ENCODE assay signal across 19 cellular contexts in the genomic region with DNA sequence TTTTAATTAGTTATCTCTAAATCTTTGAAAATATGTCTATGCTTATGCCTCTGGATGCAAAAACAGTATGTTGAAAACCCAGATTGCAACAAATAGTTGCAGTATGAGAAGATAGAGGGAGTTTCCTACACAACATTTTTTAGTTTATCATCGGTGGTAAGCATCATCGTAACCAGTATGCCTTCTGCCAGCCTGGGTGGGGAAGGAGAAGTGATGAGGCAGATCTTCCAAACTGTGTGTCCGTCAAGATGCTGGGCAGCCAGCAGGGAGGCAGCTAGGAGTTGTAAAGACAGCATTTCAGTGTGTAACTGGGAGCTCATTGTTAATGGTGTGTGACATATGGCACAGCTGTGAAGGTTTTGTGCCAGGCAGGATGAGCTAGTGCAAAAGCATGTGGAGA.
"Had no signal": no experiment of that assay in that cellular context is flagged by ENCODE, and none has a peak within 500 bp of the region (broad histone marks: within the 10 kb centered on the region; RNA-seq: fewer than 3 reads in every experiment).

No MANE protein-coding gene starts in this region.

- H3K36me3 Mint-ChIP-seq: activated naive CD8-positive, alpha-beta T cell treated with anti-CD3 and anti-CD28 coated beads for 36 hours; memory B cell; naive thymus-derived CD4-positive, alpha-beta T cell; stimulated activated memory B cell treated with anti-CD40 and anti-IgM and Interleukin-4, amounts not matched to agents 10 μg/mL and 1 μg/mL and 100 μg/mL, for 72 hours had no signal

- ATAC-seq: activated CD8-positive, alpha-beta T cell treated with anti-CD3 and anti-CD28 coated beads, Interleukin-2, amount 10 ng/mL, durations not matched to agents 7 days and 5 days; gastrocnemius medialis; left lung; mucosa of descending colon; naive thymus-derived CD4-positive, alpha-beta T cell; stimulated activated memory B cell treated with anti-CD40 and anti-IgM and Interleukin-4, amounts not matched to agents 10 μg/mL and 1 μg/mL and 100 μg/mL, for 72 hours had no signal

- H3K27me3 ChIP-seq: brain microvascular endothelial cell, gastrocnemius medialis, left lung had no signal

- DNase-seq: activated B cell treated with CpG ODN at 0.5 μM for 24 hours; activated CD4-positive, alpha-beta T cell treated with anti-CD3 and anti-CD28 coated beads, Interleukin-2, amount 10 ng/mL, durations not matched to agents 24 days and 14 days; activated CD8-positive, alpha-beta memory T cell treated with anti-CD3 and anti-CD28 coated beads, Interleukin-2, amount 50 U/mL, for 4 hours; activated CD8-positive, alpha-beta T cell treated with anti-CD3 and anti-CD28 coated beads, Interleukin-2, amount 10 ng/mL, durations not matched to agents 7 days and 5 days; activated naive CD8-positive, alpha-beta T cell treated with anti-CD3 and anti-CD28 coated beads for 36 hours; brain microvascular endothelial cell; cortex of kidney; effector CD8-positive, alpha-beta T cell; gastrocnemius medialis; left lung; mucosa of descending colon; naive thymus-derived CD4-positive, alpha-beta T cell; stimulated activated CD4-positive, alpha-beta T cell treated with anti-CD3 and anti-CD28 coated beads, Interleukin-12 subunit alpha, Interleukin-12 subunit beta, amount 100 ng/mL, for 4 hours had no signal

- H3K27me3 Mint-ChIP-seq: activated B cell treated with CpG ODN at 0.5 μM for 24 hours; activated CD4-positive, alpha-beta T cell treated with anti-CD3 and anti-CD28 coated beads, Interleukin-2, amount 10 ng/mL, durations not matched to agents 24 days and 14 days; activated naive CD8-positive, alpha-beta T cell treated with anti-CD3 and anti-CD28 coated beads for 36 hours; central memory CD8-positive, alpha-beta T cell; memory B cell; stimulated activated memory B cell treated with anti-CD40 and anti-IgM and Interleukin-4, amounts not matched to agents 10 μg/mL and 1 μg/mL and 100 μg/mL, for 72 hours had no signal

- H3K9me3 Mint-ChIP-seq: activated CD4-positive, alpha-beta T cell treated with anti-CD3 and anti-CD28 coated beads, Interleukin-2, amount 10 ng/mL, durations not matched to agents 24 days and 14 days; activated naive CD8-positive, alpha-beta T cell treated with anti-CD3 and anti-CD28 coated beads for 36 hours; stimulated activated memory B cell treated with anti-CD40 and anti-IgM and Interleukin-4, amounts not matched to agents 10 μg/mL and 1 μg/mL and 100 μg/mL, for 72 hours had no signal

- H3K4me1 ChIP-seq: gastrocnemius medialis, left lung, parathyroid adenoma had no signal

- H3K79me2 ChIP-seq: parathyroid adenoma had no signal

- H3K27ac Mint-ChIP-seq: activated B cell treated with CpG ODN at 0.5 μM for 24 hours; activated CD4-positive, alpha-beta T cell treated with anti-CD3 and anti-CD28 coated beads, Interleukin-2, amount 10 ng/mL, durations not matched to agents 24 days and 14 days; activated CD8-positive, alpha-beta T cell treated with anti-CD3 and anti-CD28 coated beads, Interleukin-2, amount 10 ng/mL, durations not matched to agents 7 days and 5 days; activated naive CD8-positive, alpha-beta T cell treated with anti-CD3 and anti-CD28 coated beads for 36 hours; memory B cell; naive thymus-derived CD4-positive, alpha-beta T cell; stimulated activated memory B cell treated with anti-CD40 and anti-IgM and Interleukin-4, amounts not matched to agents 10 μg/mL and 1 μg/mL and 100 μg/mL, for 72 hours had no signal

- H3K4me1 Mint-ChIP-seq: activated B cell treated with CpG ODN at 0.5 μM for 24 hours; activated CD4-positive, alpha-beta T cell treated with anti-CD3 and anti-CD28 coated beads, Interleukin-2, amount 10 ng/mL, durations not matched to agents 24 days and 14 days; activated naive CD8-positive, alpha-beta T cell treated with anti-CD3 and anti-CD28 coated beads for 36 hours; central memory CD8-positive, alpha-beta T cell; memory B cell; naive thymus-derived CD4-positive, alpha-beta T cell; stimulated activated memory B cell treated with anti-CD40 and anti-IgM and Interleukin-4, amounts not matched to agents 10 μg/mL and 1 μg/mL and 100 μg/mL, for 72 hours had no signal

- H3K27ac ChIP-seq: brain microvascular endothelial cell, gastrocnemius medialis, left lung, parathyroid adenoma had no signal

- H3K4me3 Mint-ChIP-seq: activated B cell treated with CpG ODN at 0.5 μM for 24 hours; activated CD4-positive, alpha-beta T cell treated with anti-CD3 and anti-CD28 coated beads, Interleukin-2, amount 10 ng/mL, durations not matched to agents 24 days and 14 days; activated CD8-positive, alpha-beta T cell treated with anti-CD3 and anti-CD28 coated beads, Interleukin-2, amount 10 ng/mL, durations not matched to agents 7 days and 5 days; activated naive CD8-positive, alpha-beta T cell treated with anti-CD3 and anti-CD28 coated beads for 36 hours; central memory CD8-positive, alpha-beta T cell; memory B cell; naive thymus-derived CD4-positive, alpha-beta T cell; stimulated activated memory B cell treated with anti-CD40 and anti-IgM and Interleukin-4, amounts not matched to agents 10 μg/mL and 1 μg/mL and 100 μg/mL, for 72 hours had no signal

- H3K9me3 ChIP-seq: gastrocnemius medialis, left lung, mucosa of descending colon had no signal

- H2AFZ ChIP-seq: parathyroid adenoma had no signal

- FAIRE-seq: islet of Langerhans, TTC549 had no signal

- H3K9ac ChIP-seq: parathyroid adenoma had no signal

- H3K4me3 ChIP-seq: gastrocnemius medialis, left lung, mucosa of descending colon had no signal

- H3K36me3 ChIP-seq: brain microvascular endothelial cell, gastrocnemius medialis, left lung had no signal
